9 cellular contexts compared by ENCODE assay signal in genomic region chr12:113242018-113242418, GRCh38. TPM values are rescaled to one million over a fixed set of nuclear protein-coding genes. Genes with fewer than 3 reads are reported as not detected.
DNase-seq lines count a peak whose midpoint lies in the region; ATAC-seq, FAIRE-seq and TF ChIP-seq lines count a peak whose summit lies in the region.
"Had no signal": no experiment of that assay in that cellular context is flagged by ENCODE, and none has a peak within 500 bp of the region (broad histone marks: within the 10 kb centered on the region; RNA-seq: fewer than 3 reads in every experiment).

No MANE protein-coding gene starts in this region.

- TF ChIP-seq CTCF in GM12878 (IDR thresholded peaks at IDR 0.05 in 2 of 3, conservative IDR thresholded peaks at IDR 0.05 in 1 of 3; ENCODE audit: control insufficient read depth in 2 of 3, extremely low read depth in 1 of 3, insufficient read depth in 1 of 3, low read depth in 3 of 3, low read length in 3 of 3) (no peak), lung (IDR thresholded peaks at IDR 0.05; ENCODE audit: control extremely low read depth, extremely low read depth) (no peak)

- in situ Hi-C loops in GM12878 (cut with MboI), result no loop called here

- H3K9ac ChIP-seq in GM12878 (ENCODE audit: control insufficient read depth, insufficient read depth, low read length), result no peak overlapping the region

- H3K4me1 ChIP-seq in GM12878 (ENCODE audit: control insufficient read depth, insufficient read depth, low read length) (peaks cover 3% of the 10 kb centered on the region; the same call in 1 of the 2 replicates), lung (ENCODE audit: control insufficient read depth in 2 of 2, insufficient read depth in 2 of 2, low read length in 2 of 2) (peaks cover 17 to 51% of the 10 kb centered on the region in 2 donors)

- intact Hi-C loops in left cardiac atrium (cut with DNase I), result no loop called here
- intact Hi-C loops in cardiac septum (cut with DNase I), result no loop called here
- intact Hi-C loops in GM12878 (cut with micrococcal nuclease; ENCODE audit: unreplicated experiment), result no loop called here

- SMC1A ChIA-PET in GM12878 (lab: Charles Lee; ENCODE audit: uncharacterized antibody, unreplicated experiment), result interaction anchor here (1.2 to 1.8 kb wide), 2 partner anchors 14 to 18 kb away, joined by 3 to 4 read pairs; no protein-coding TSS in a partner anchor

- H2AFZ ChIP-seq in GM12878 (ENCODE audit: control insufficient read depth, low read depth, low read length), result no peak overlapping the region

- TSS peak; percentile 34 for BruUV-seq in GM12878 (replicated peaks; lab: Mats Ljungman, UMichigan)

- H3K36me3 ChIP-seq in GM12878 (ENCODE audit: control insufficient read depth in 2 of 2, insufficient read depth in 2 of 2, low read length in 1 of 2) (peaks cover 12% of the 10 kb centered on the region in 2 experiments; a peak in 3 of 4 replicates), lung (ENCODE audit: control insufficient read depth in 2 of 2, insufficient read depth in 2 of 2, low read length in 2 of 2) (peaks cover 0 to 4% of the 10 kb centered on the region in 2 donors)

- no peak for TF ChIP-seq RAD21 in GM12878 (IDR thresholded peaks at IDR 0.05; ENCODE audit: insufficient read depth, low read depth, low read length)

- FAIRE-seq in GM12878 (lab: Jason Lieb, UNC), result no peak

- no peak for TF ChIP-seq EP300 in GM12878 (IDR thresholded peaks at IDR 0.05; ENCODE audit: borderline replicate concordance in 1 of 2, control insufficient read depth in 1 of 2, low read depth in 2 of 2, low read length in 2 of 2)

- H3K4me3 ChIP-seq in GM12878 (no peak overlapping the region), lung (no peak overlapping the region)

- H3K9me3 ChIP-seq in GM12878 (replicated peaks; ENCODE audit: control insufficient read depth, insufficient read depth, low read length) (no peaks in the 10 kb centered on the region), lung (ENCODE audit: control insufficient read depth in 2 of 2, insufficient read depth in 1 of 2, low read length in 1 of 2) (peaks cover 0 to 1% of the 10 kb centered on the region in 2 donors)

- CTCF ChIA-PET in GM12878 (lab: Yijun Ruan, JAX), result no interaction called here

- H3K27me3 ChIP-seq in GM12878 (replicated peaks in 1 of 2; ENCODE audit: control insufficient read depth in 2 of 2, insufficient read depth in 2 of 2, low read length in 1 of 2), result no peaks in the 10 kb centered on the region
- no peaks in the 10 kb centered on the region for H3K27me3 ChIP-seq in lung (ENCODE audit: control insufficient read depth, insufficient read depth)

- H3K79me2 ChIP-seq in GM12878 (ENCODE audit: control insufficient read depth, insufficient read depth, low read length), result no peaks in the 10 kb centered on the region

- no peak overlapping the region for H3K27ac ChIP-seq in GM12878 (ENCODE audit: control insufficient read depth, insufficient read depth)
- peak overlapping the region; percentile 62 to 85 for H3K27ac ChIP-seq in lung (ENCODE audit: low read depth in 1 of 2, low read length in 1 of 2)

- H4K20me1 ChIP-seq in GM12878 (ENCODE audit: control insufficient read depth, insufficient read depth), result no peaks in the 10 kb centered on the region

- RAD21 ChIA-PET in GM12878 (lab: Charles Lee; ENCODE audit: unreplicated experiment), result no interaction called here

- POLR2A ChIA-PET in GM12878 (lab: Charles Lee), result no interaction called here

- no peak overlapping the region for H3K4me2 ChIP-seq in GM12878 (ENCODE audit: control insufficient read depth, insufficient read depth)

- 74% methylated on average over 11 of the region's 11 CpGs for WGBS in GM12878 (ENCODE audit: insufficient coverage, insufficient replicate concordance, low lambda C conversion rate, missing lambda C conversion rate)
- WGBS in lung, 2 donors, result 43 to 48% methylated on average over 11 of the region's 11 CpGs

- DNase-seq in left cardiac atrium, result peak; percentile 23
- DNase-seq in cardiac septum (ENCODE audit: low spot score), result no peak
- DNase-seq in GM12878 (ENCODE audit: low read depth, low spot score), result no peak
- DNase-seq in lung (ENCODE audit: low spot score), result peak; percentile 79
- no peak for DNase-seq in NCI-H446 (lab: John Stamatoyannopoulos, UW)
- no peak for DNase-seq in SW 1271 (lab: John Stamatoyannopoulos, UW)
- DNase-seq: activated effector memory CD4-positive, alpha-beta T cell treated with anti-CD3 and anti-CD28 coated beads, Interleukin-2, amount 50 U/mL, for 16 hours had no signal

- ATAC-seq in left cardiac atrium (no peak), GM12878 (no peak), lung (ENCODE audit: insufficient read depth, low FRiP score) (peak; percentile 30), HG02642 (IDR thresholded peaks at IDR 0.05; ENCODE audit: poor library complexity, unreplicated experiment) (no peak), HG03354 (IDR thresholded peaks at IDR 0.05; ENCODE audit: poor library complexity, severe bottlenecking, unreplicated experiment) (no peak)

- TF ChIP-seq POLR2A in GM12878 (IDR thresholded peaks at IDR 0.05; ENCODE audit: low read depth, low read length), result no peak

TF ChIP-seq in GM12878, 131 proteins besides CTCF, POLR2A, EP300 and RAD21:
- TF ChIP-seq ZBED1 (IDR thresholded peaks at IDR 0.05; ENCODE audit: borderline replicate concordance), result no peak

RNA-seq across cellular contexts. Expression of gene TPCN1, which starts 20.8 kb away (rescaled TPM):
- 10 to 100 TPM; 66.1 to 80.6 TPM for total RNA-seq in left cardiac atrium
- 77.1 TPM for total RNA-seq in cardiac septum
- total RNA-seq in GM12878 (2013; cell fraction: nucleolus; rRNA removed), result 156 and 161 TPM in 2 replicates
- 10.3 and 10.4 TPM in 2 replicates for total RNA-seq in GM12878 (2014; rRNA removed)
- 7.0 and 8.0 TPM in 2 replicates for total RNA-seq in GM12878 (2014; rRNA removed; fragmentation: Illumina TruSeq; extraction: Trizol)
- total RNA-seq in GM12878 (2021), result 26.6 and 30.9 TPM in 2 replicates
- 12.0 TPM for polyA plus RNA-seq in GM12878 (2011; ENCODE audit: low read depth)
- polyA plus RNA-seq in GM12878 (2011; rRNA removed), result 12.8 and 21.7 TPM in 2 replicates
- polyA plus RNA-seq in GM12878 (2011; cell fraction: cytosol; rRNA removed), result 17.4 and 21.0 TPM in 2 replicates
- 204 and 236 TPM in 2 replicates for polyA plus RNA-seq in GM12878 (2011; cell fraction: nucleus; rRNA removed)
- 27.0 and 35.5 TPM in 2 replicates for polyA plus RNA-seq in GM12878 (2012)
- 8.3 and 17.1 TPM in 2 replicates for polyA plus RNA-seq in GM12878 (2014; fragmentation: Illumina TruSeq; extraction: Trizol)
- 1 to 10 TPM in 1 of 2 experiments, under 1 TPM in 1; 0.79 to 1.0 TPM for polyA plus RNA-seq in GM12878 (2014; fragmentation: Nextera tagmentation; extraction: Ambion mirVana)
- 24.4 and 26.4 TPM in 2 replicates for polyA plus RNA-seq in GM12878 (2014; rRNA removed)
- polyA plus RNA-seq in GM12878 (2016; fragmentation: Nextera tagmentation; extraction: Ambion mirVana), result 10 to 100 TPM; 22.6 to 24.8 TPM
- polyA minus RNA-seq in GM12878 (2011; rRNA and poly(A)+ RNA removed), result 24.0 and 34.6 TPM in 2 replicates
- 12.4 and 20.2 TPM in 2 replicates for polyA minus RNA-seq in GM12878 (2011; cell fraction: cytosol; rRNA and poly(A)+ RNA removed)
- 41.8 and 67.3 TPM in 2 replicates for polyA minus RNA-seq in GM12878 (2011; cell fraction: nucleus; rRNA and poly(A)+ RNA removed)
- total RNA-seq in lung, result 10 to 100 TPM; 32.0 to 61.7 TPM
- 10 to 100 TPM; 20.8 to 29.4 TPM for polyA plus RNA-seq in lung

RNA-seq across cellular contexts. Expression of gene RITA1, which starts 56.5 kb away (rescaled TPM):
- 10 to 100 TPM; 10.8 to 13.0 TPM for total RNA-seq in left cardiac atrium
- total RNA-seq in cardiac septum, result 11.0 TPM
- total RNA-seq in GM12878 (2013; cell fraction: nucleolus; rRNA removed), result 37.9 and 38.4 TPM in 2 replicates
- total RNA-seq in GM12878 (2014; rRNA removed), result 32.8 and 39.6 TPM in 2 replicates
- total RNA-seq in GM12878 (2014; rRNA removed; fragmentation: Illumina TruSeq; extraction: Trizol), result 16.3 and 18.9 TPM in 2 replicates
- 29.2 and 31.4 TPM in 2 replicates for total RNA-seq in GM12878 (2021)
- 24.5 TPM for polyA plus RNA-seq in GM12878 (2011; ENCODE audit: low read depth)
- 15.2 and 19.9 TPM in 2 replicates for polyA plus RNA-seq in GM12878 (2011; rRNA removed)
- polyA plus RNA-seq in GM12878 (2011; cell fraction: cytosol; rRNA removed), result 29.9 and 37.4 TPM in 2 replicates
- 20.2 and 21.3 TPM in 2 replicates for polyA plus RNA-seq in GM12878 (2011; cell fraction: nucleus; rRNA removed)
- polyA plus RNA-seq in GM12878 (2012), result 16.1 and 17.4 TPM in 2 replicates
- 5.3 and 13.7 TPM in 2 replicates for polyA plus RNA-seq in GM12878 (2014; fragmentation: Illumina TruSeq; extraction: Trizol)
- polyA plus RNA-seq in GM12878 (2014; fragmentation: Nextera tagmentation; extraction: Ambion mirVana), result 1 to 10 TPM; 2.3 to 6.4 TPM
- 27.3 and 29.8 TPM in 2 replicates for polyA plus RNA-seq in GM12878 (2014; rRNA removed)
- 10 to 100 TPM; 37.4 to 39.9 TPM for polyA plus RNA-seq in GM12878 (2016; fragmentation: Nextera tagmentation; extraction: Ambion mirVana)
- polyA minus RNA-seq in GM12878 (2011; rRNA and poly(A)+ RNA removed), result 13.3 and 30.4 TPM in 2 replicates
- 9.5 and 9.9 TPM in 2 replicates for polyA minus RNA-seq in GM12878 (2011; cell fraction: cytosol; rRNA and poly(A)+ RNA removed)
- polyA minus RNA-seq in GM12878 (2011; cell fraction: nucleus; rRNA and poly(A)+ RNA removed), result 10.6 and 25.4 TPM in 2 replicates
- 10 to 100 TPM in 1 of 2 donors, 1 to 10 TPM in 1; 9.1 to 19.7 TPM for total RNA-seq in lung
- polyA plus RNA-seq in lung, result 10 to 100 TPM; 12.3 to 16.2 TPM

RNA-seq across cellular contexts. Expression of gene DDX54, which starts 56.7 kb away (rescaled TPM):
- total RNA-seq in left cardiac atrium, result 10 to 100 TPM; 32.4 to 39.4 TPM
- total RNA-seq in cardiac septum, result 35.5 TPM
- 71.0 and 82.8 TPM in 2 replicates for total RNA-seq in GM12878 (2013; cell fraction: nucleolus; rRNA removed)
- total RNA-seq in GM12878 (2014; rRNA removed), result 44.3 and 58.9 TPM in 2 replicates
- total RNA-seq in GM12878 (2014; rRNA removed; fragmentation: Illumina TruSeq; extraction: Trizol), result 24.7 and 28.8 TPM in 2 replicates
- 94.6 and 115 TPM in 2 replicates for total RNA-seq in GM12878 (2021)
- 14.3 TPM for polyA plus RNA-seq in GM12878 (2011; ENCODE audit: low read depth)
- polyA plus RNA-seq in GM12878 (2011; rRNA removed), result 37.5 and 73.2 TPM in 2 replicates
- polyA plus RNA-seq in GM12878 (2011; cell fraction: cytosol; rRNA removed), result 85.9 and 87.1 TPM in 2 replicates
- 94.1 and 163 TPM in 2 replicates for polyA plus RNA-seq in GM12878 (2011; cell fraction: nucleus; rRNA removed)
- polyA plus RNA-seq in GM12878 (2012), result 43.7 and 47.2 TPM in 2 replicates
- polyA plus RNA-seq in GM12878 (2014; fragmentation: Illumina TruSeq; extraction: Trizol), result 6.2 and 27.9 TPM in 2 replicates
- polyA plus RNA-seq in GM12878 (2014; fragmentation: Nextera tagmentation; extraction: Ambion mirVana), result 1 to 10 TPM; 1.9 to 8.6 TPM
- 53.7 and 67.0 TPM in 2 replicates for polyA plus RNA-seq in GM12878 (2014; rRNA removed)
- 10 to 100 TPM; 69.7 to 71.9 TPM for polyA plus RNA-seq in GM12878 (2016; fragmentation: Nextera tagmentation; extraction: Ambion mirVana)
- 43.9 and 84.0 TPM in 2 replicates for polyA minus RNA-seq in GM12878 (2011; rRNA and poly(A)+ RNA removed)
- 28.2 and 42.1 TPM in 2 replicates for polyA minus RNA-seq in GM12878 (2011; cell fraction: cytosol; rRNA and poly(A)+ RNA removed)
- 34.2 and 48.4 TPM in 2 replicates for polyA minus RNA-seq in GM12878 (2011; cell fraction: nucleus; rRNA and poly(A)+ RNA removed)
- 10 to 100 TPM; 17.9 to 75.3 TPM for total RNA-seq in lung
- 10 to 100 TPM; 43.6 to 60.2 TPM for polyA plus RNA-seq in lung

Comparison
In these comparisons a context has a peak if more than half of its experiments do, and no peak if none do; other contexts are left out.
1. DNase-seq: peak in left cardiac atrium (single experiment) and lung (single experiment); none in cardiac septum (single experiment), GM12878 (single experiment), NCI-H446 (0 of 2) and SW 1271 (0 of 2).